Comparison of ENCODE assay signal across 28 cellular contexts in the genomic region with DNA sequence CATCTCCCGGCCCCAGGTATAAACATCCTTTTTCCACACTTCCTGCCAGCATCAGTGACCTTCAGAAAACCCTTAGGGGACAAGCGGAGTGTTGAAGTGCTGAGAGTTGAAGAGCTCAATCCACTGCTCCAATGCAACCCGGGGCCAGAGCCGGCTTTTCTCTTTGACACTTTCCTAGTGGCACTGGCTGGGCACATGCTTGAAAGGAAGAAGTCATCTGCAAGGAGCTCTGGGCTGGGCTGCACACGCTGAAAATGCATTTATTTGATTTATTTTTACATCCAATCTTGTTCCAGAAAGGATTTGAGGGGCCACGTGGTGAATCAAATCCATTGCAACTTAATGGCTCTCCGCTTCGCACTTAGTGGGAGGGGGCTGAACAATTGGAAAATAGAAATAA.
"Had no signal": no experiment of that assay in that cellular context is flagged by ENCODE, and none has a peak within 500 bp of the region (broad histone marks: within the 10 kb centered on the region; RNA-seq: fewer than 3 reads in every experiment).

No MANE protein-coding gene starts in this region.

- H3K9me3 ChIP-seq: ovary, psoas muscle, spleen, stomach, thoracic aorta, thyroid gland, tibial nerve, upper lobe of left lung, vagina had no signal

- DNase-seq: naive B cell; naive thymus-derived CD8-positive, alpha-beta T cell; nephron progenitor cell; occipital lobe; ovary; posterior cingulate gyrus; psoas muscle; right cardiac atrium; spleen; stimulated activated CD4-positive, alpha-beta T cell treated with anti-CD3 and anti-CD28 coated beads, Interleukin-12 subunit alpha, Interleukin-12 subunit beta, amount 100 ng/mL, for 4 hours; stimulated activated CD4-positive, alpha-beta T cell treated with anti-CD3 and anti-CD28 coated beads, Interleukin-1b, Interleukin-23, amount 100 ng/mL, for 48 hours; stimulated activated CD4-positive, alpha-beta T cell treated with anti-CD3 and anti-CD28 coated beads, Interleukin-4, amount 100 ng/mL, for 1 hour; stimulated activated CD4-positive, alpha-beta T cell treated with anti-CD3 and anti-CD28 coated beads, Interleukin-4, amount 100 ng/mL, for 4 hours; stimulated activated CD8-positive, alpha-beta memory T cell treated with anti-CD3 and anti-CD28 coated beads, Interleukin-4, amount 100 ng/mL, for 48 hours; stimulated activated naive CD4-positive, alpha-beta T cell; stomach; thyroid gland; trophoblast cell; upper lobe of left lung had no signal

- H3K27ac ChIP-seq: ovary, parathyroid adenoma, psoas muscle, skin epidermis, spleen, stomach, thoracic aorta, thyroid gland, tibial nerve, upper lobe of left lung, vagina had no signal

- H2AFZ ChIP-seq: parathyroid adenoma had no signal

- ATAC-seq: naive thymus-derived CD8-positive, alpha-beta T cell; psoas muscle; right cardiac atrium; sciatic nerve; stimulated activated memory B cell treated with anti-CD40 and anti-IgM and Interleukin-4, amounts not matched to agents 10 μg/mL and 1 μg/mL and 100 μg/mL, for 72 hours had no signal

- H3K4me1 ChIP-seq: parathyroid adenoma, psoas muscle, spleen, thyroid gland, tibial nerve had no signal

- FAIRE-seq: urothelium cell line had no signal

- H3K9ac ChIP-seq: parathyroid adenoma had no signal

- H3K27me3 ChIP-seq: ovary, thyroid gland, tibial nerve, upper lobe of left lung, vagina had no signal

- H3K4me3 ChIP-seq: ovary, psoas muscle, skin epidermis, smooth muscle cell, spleen, stomach, thoracic aorta, thyroid gland, tibial nerve, upper lobe of left lung, vagina had no signal

- H3K4me2 ChIP-seq: smooth muscle cell had no signal

- H3K36me3 ChIP-seq: ovary, spleen, stomach, thoracic aorta, thyroid gland, tibial nerve, upper lobe of left lung, vagina had no signal

- H3K79me2 ChIP-seq: parathyroid adenoma had no signal
